In the genomic region with DNA sequence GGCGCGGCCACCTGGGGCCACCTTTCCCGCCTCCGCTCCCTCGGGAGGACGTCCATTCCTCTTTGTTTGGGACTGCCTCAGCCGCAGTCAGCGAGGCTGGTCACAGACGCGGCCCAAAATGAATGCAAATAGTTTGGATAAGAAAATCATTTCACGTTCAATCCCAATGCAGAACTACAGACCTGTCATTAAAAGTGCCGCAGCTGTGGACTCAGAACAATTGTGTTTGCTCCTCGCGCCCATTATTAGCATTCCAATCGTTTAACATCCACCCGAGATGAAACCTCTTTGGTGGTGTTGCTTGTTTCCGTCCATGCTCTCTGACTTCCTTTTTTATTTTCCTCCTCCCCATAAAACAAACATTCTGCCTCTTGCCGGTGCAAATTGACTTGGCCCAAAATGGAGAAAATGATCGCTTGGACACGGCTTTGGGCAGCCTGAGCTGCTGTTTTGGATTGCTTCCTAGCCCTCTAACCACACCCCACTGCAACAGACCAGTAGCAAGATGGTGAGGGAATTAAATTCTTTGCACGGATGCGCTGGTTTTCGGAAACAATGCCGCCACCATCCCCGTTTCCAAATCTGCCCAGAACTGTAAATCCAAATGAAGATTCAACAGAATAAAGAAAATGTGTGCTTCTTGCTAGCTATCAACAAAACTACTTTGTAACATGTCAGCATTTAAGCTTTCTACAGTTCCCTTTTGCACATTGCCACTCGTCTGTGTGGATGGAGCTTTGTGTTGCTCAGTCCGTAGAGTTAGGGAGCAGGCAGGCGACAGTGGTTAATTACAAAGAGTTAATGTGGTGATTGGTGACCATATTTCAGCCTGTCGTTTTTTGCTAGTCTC, we compare ENCODE assay signal across 8 cellular contexts. TPM values are rescaled to one million over a fixed set of nuclear protein-coding genes. Genes with fewer than 3 reads are reported as not detected.
DNase-seq lines count a peak whose midpoint lies in the region; ATAC-seq and TF ChIP-seq lines count a peak whose summit lies in the region.

No MANE protein-coding gene starts in this region.

- H3K4me3 ChIP-seq in liver (ENCODE audit: low read depth in 1 of 3, low read length in 3 of 3): peak overlapping the region; percentile 67 to 93 (median 81)

- H3K27ac Mint-ChIP-seq in activated naive CD4-positive, alpha-beta T cell treated with anti-CD3 and anti-CD28 coated beads, Interleukin-2, amount 50 U/mL, for 24 hours: peak overlapping the region; percentile 96

- TF ChIP-seq RAD21 in liver (IDR thresholded peaks at IDR 0.05): no peak

- H3K4me3 Mint-ChIP-seq in activated naive CD4-positive, alpha-beta T cell treated with anti-CD3 and anti-CD28 coated beads, Interleukin-2, amount 50 U/mL, for 24 hours: peak overlapping the region; percentile 92

- H3K27ac ChIP-seq in liver (ENCODE audit: low read depth in 1 of 2, low read length in 2 of 2) (peak overlapping the region; percentile 37 to 58), substantia nigra (ENCODE audit: low read depth, low read length, poor library complexity, severe bottlenecking) (peak overlapping the region; percentile 72)

- ATAC-seq in GM19328 (IDR thresholded peaks at IDR 0.05; ENCODE audit: unreplicated experiment): no peak

- TF ChIP-seq CTCF in liver (IDR thresholded peaks at IDR 0.05; ENCODE audit: low read depth, low read length, missing input control): no peak

- DNase-seq in activated naive CD4-positive, alpha-beta T cell (lab: John Stamatoyannopoulos, UW): no peak
- peak; percentile 22 for DNase-seq in KG1 (lab: John Stamatoyannopoulos, UW)
- peak; percentile 68 for DNase-seq in SK-N-DZ (ENCODE audit: low spot score)
- DNase-seq in ecto neural progenitor cell (ENCODE audit: low spot score): peak; percentile 60
- DNase-seq in substantia nigra (lab: John Stamatoyannopoulos, UW): peak in 32 of 49 donors; percentile 3 to 51 (median 22)

- no peaks in the 10 kb centered on the region for H3K36me3 ChIP-seq in liver (ENCODE audit: control insufficient read depth in 4 of 4, insufficient read depth in 3 of 4, low read depth in 1 of 4, low read length in 3 of 4)

- H3K9me3 Mint-ChIP-seq in activated naive CD4-positive, alpha-beta T cell treated with anti-CD3 and anti-CD28 coated beads, Interleukin-2, amount 50 U/mL, for 24 hours: no peaks in the 10 kb centered on the region

- H3K4me1 ChIP-seq in liver (ENCODE audit: control insufficient read depth in 4 of 4, insufficient read depth in 4 of 4, low read length in 3 of 4): peaks cover 2 to 27% (median 21%) of the 10 kb centered on the region in 4 donors

- no peaks in the 10 kb centered on the region for H3K36me3 Mint-ChIP-seq in activated naive CD4-positive, alpha-beta T cell treated with anti-CD3 and anti-CD28 coated beads, Interleukin-2, amount 50 U/mL, for 24 hours

- no peaks in the 10 kb centered on the region for H3K9me3 ChIP-seq in liver (ENCODE audit: control insufficient read depth in 4 of 4, low read length in 3 of 4)

- H3K27me3 ChIP-seq in liver (ENCODE audit: control insufficient read depth in 4 of 4, insufficient read depth in 4 of 4, low read length in 3 of 4): no peaks in the 10 kb centered on the region

- H3K4me1 Mint-ChIP-seq in activated naive CD4-positive, alpha-beta T cell treated with anti-CD3 and anti-CD28 coated beads, Interleukin-2, amount 50 U/mL, for 24 hours: peaks cover 16% of the 10 kb centered on the region

- peak overlapping the region; percentile 10 to 46 for H3K9ac ChIP-seq in liver (ENCODE audit: low read depth in 1 of 2, low read length in 2 of 2)

- H3K27me3 Mint-ChIP-seq in activated naive CD4-positive, alpha-beta T cell treated with anti-CD3 and anti-CD28 coated beads, Interleukin-2, amount 50 U/mL, for 24 hours: no peaks in the 10 kb centered on the region

- 7% methylated on average over 29 of the region's 29 CpGs for WGBS in liver

TF ChIP-seq in liver, 16 proteins besides CTCF, POLR2A, EP300 and RAD21:
- TF ChIP-seq HNF4A (conservative IDR thresholded peaks at IDR 0.05) (no peak), EGR1 (IDR thresholded peaks at IDR 0.05; ENCODE audit: low read depth in 2 of 2) (no peak), GABPA (IDR thresholded peaks at IDR 0.05 in 1 of 2, conservative IDR thresholded peaks at IDR 0.05 in 1 of 2) (no peak), FOXA2 (IDR thresholded peaks at IDR 0.05) (no peak), YY1 (IDR thresholded peaks at IDR 0.05) (peak; percentile 80), RXRA (IDR thresholded peaks at IDR 0.05) (no peak)

RNA-seq across cellular contexts. Expression of a gene that starts 0.8 kb away (rescaled TPM):
- 34.2 and 39.1 TPM in 2 replicates for polyA plus RNA-seq in SK-N-DZ (2014; cell fraction: cytosol; rRNA removed)
- 21.7 TPM in 2 replicates for polyA plus RNA-seq in SK-N-DZ (2014; cell fraction: nucleus; rRNA removed)
- total RNA-seq in liver: 10 to 100 TPM; 13.4 to 26.4 TPM
- 10 to 100 TPM; 13.5 to 24.7 TPM for polyA plus RNA-seq in liver

RNA-seq across cellular contexts. Expression of a gene that starts 0.9 kb away (rescaled TPM):
- 7.7 and 8.0 TPM in 2 replicates for polyA plus RNA-seq in SK-N-DZ (2014; cell fraction: cytosol; rRNA removed)
- 5.3 and 5.5 TPM in 2 replicates for polyA plus RNA-seq in SK-N-DZ (2014; cell fraction: nucleus; rRNA removed)
- total RNA-seq in liver: 1 to 10 TPM; 2.7 to 3.2 TPM
- polyA plus RNA-seq in liver: 1 to 10 TPM in 1 of 2 donors, under 1 TPM in 1; 0.79 to 1.0 TPM

Comparison
In these comparisons a context has a peak if more than half of its experiments do, and no peak if none do; other contexts are left out.
1. DNase-seq: peak in KG1 (single experiment), SK-N-DZ (single experiment), ecto neural progenitor cell (single experiment) and substantia nigra (32 of 49); none in activated naive CD4-positive, alpha-beta T cell (0 of 4).